ENCODE assay signal across 8 cellular contexts in the genomic region with DNA sequence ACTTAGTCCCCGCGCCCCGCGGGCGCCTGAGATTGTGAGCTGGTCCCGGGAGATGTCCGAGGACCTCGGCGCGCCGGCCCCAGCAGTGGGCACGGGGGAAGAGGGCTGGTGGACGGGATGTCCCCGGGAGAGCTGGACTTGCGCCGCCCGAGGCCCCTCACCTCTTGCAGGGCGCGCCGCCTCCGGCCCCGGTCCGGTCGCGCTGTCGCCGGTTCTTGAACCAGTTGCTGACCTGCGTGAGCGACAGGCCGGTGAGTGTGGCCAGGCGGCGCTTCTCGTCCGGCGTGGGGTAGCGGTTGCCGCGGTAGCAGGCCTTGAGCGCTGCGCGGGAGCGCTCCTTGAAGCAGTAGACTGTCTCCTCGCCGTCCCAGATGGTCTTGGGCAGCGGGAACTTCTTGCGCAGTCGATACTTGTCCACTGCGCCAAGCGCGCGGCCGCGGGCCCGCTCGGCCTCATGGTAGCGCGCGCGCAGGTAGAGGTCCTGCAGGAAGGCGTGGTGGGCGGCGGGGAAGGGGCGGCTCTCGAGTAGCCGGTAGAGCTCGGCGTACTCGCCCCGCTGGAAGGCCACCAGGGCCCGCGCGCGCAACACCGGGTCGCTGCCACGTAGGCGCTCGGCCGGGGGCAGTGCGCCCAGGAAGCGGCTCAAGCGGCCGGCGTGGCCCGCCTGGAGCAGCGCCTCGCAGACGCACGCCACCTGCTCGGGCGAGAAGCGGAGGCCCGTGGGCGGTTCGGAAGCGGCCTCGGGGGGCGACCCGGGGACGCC. TPM values are rescaled to one million over a fixed set of nuclear protein-coding genes. Genes with fewer than 3 reads are reported as not detected.
A peak's percentile ranks its signal among the peaks of the same experiment; 100 is the strongest.
DNase-seq lines count a peak whose midpoint lies in the region; ATAC-seq and TF ChIP-seq lines count a peak whose summit lies in the region.

No MANE protein-coding gene starts in this region.

- H2AFZ ChIP-seq in PC-3 (ENCODE audit: low read length): peak overlapping the region; percentile 72; the same call in 1 of the 2 replicates

- no peak overlapping the region for H3K27ac Mint-ChIP-seq in central memory CD8-positive, alpha-beta T cell (ENCODE audit: low read depth)
- no peak overlapping the region for H3K27ac Mint-ChIP-seq in stimulated activated naive CD8-positive, alpha-beta T cell treated with anti-CD3 and anti-CD28 coated beads, Interleukin-15, Interleukin-2, amounts not matched to agents 100 ng/mL and 50 ng/mL, for 24 hours

- H3K4me1 ChIP-seq in A673 (ENCODE audit: insufficient read depth, low read length, poor library complexity, severe bottlenecking) (peaks cover 22% of the 10 kb centered on the region), PC-3 (ENCODE audit: insufficient read depth, low read length) (peaks cover 29% of the 10 kb centered on the region; the same call in 1 of the 2 replicates)

- H3K4me2 ChIP-seq in PC-3 (ENCODE audit: low read length): peak overlapping the region; percentile 95

- BruUV-seq in A673 (replicated peaks; lab: Mats Ljungman, UMichigan) (no TSS peak), PC-3 (replicated peaks; lab: Mats Ljungman, UMichigan) (no TSS peak)

- no peak; the same call in 1 of the 2 replicates for ATAC-seq in PC-3
- no peak for ATAC-seq in central memory CD8-positive, alpha-beta T cell (replicated peaks; ENCODE audit: extremely low read depth, poor library complexity, severe bottlenecking)
- ATAC-seq in left colon: peak; percentile 1
- ATAC-seq in HG02981 (IDR thresholded peaks at IDR 0.05; ENCODE audit: unreplicated experiment): no peak

- H3K27me3 ChIP-seq in A673 (replicated peaks; ENCODE audit: insufficient read depth, low read depth, low read length, poor library complexity) (no peaks in the 10 kb centered on the region), PC-3 (ENCODE audit: low read length) (no peaks in the 10 kb centered on the region)

- POLR2A ChIA-PET in A673 (lab: Charles Lee; ENCODE audit: low non-redundant PET): interaction anchor here (0.5 to 0.6 kb wide), 2 partner anchors 37 to 51 kb away, joined by 5 read pairs; partner anchors contain the start of gene FBXO46
- POLR2A ChIA-PET in PC-3 (lab: Charles Lee; ENCODE audit: unreplicated experiment): interaction anchor here (0.6 to 0.8 kb wide), 2 partner anchors 51 to 54 kb away, joined by 5 to 7 read pairs; no protein-coding TSS in a partner anchor

- no peaks in the 10 kb centered on the region for H3K9me2 ChIP-seq in PC-3 (replicated peaks; ENCODE audit: low read length)

- TF ChIP-seq CTCF in A673 (conservative IDR thresholded peaks at IDR 0.05; ENCODE audit: low read depth, low read length): no peak
- TF ChIP-seq CTCF in GM12864 (IDR thresholded peaks at IDR 0.05; ENCODE audit: low read depth, low read length, missing control alignments): no peak
- no peak for TF ChIP-seq CTCF in PC-3 (conservative IDR thresholded peaks at IDR 0.05; ENCODE audit: low read depth, low read length)

- H3K4me3 ChIP-seq in A673 (ENCODE audit: low read depth, low read length, poor library complexity, severe bottlenecking): peak overlapping the region; percentile 89
- H3K4me3 ChIP-seq in GM12864 (ENCODE audit: low read depth, low read length): peak overlapping the region; percentile 65
- peak overlapping the region; percentile 97 for H3K4me3 ChIP-seq in PC-3 (ENCODE audit: low read length)

- no peaks in the 10 kb centered on the region for H3K9me3 ChIP-seq in A673 (ENCODE audit: low read depth, low read length, poor library complexity, severe bottlenecking)
- H3K9me3 ChIP-seq in PC-3 (ENCODE audit: low read length): no peaks in the 10 kb centered on the region

- no peaks in the 10 kb centered on the region for H3K36me3 ChIP-seq in A673 (ENCODE audit: insufficient read depth, low read length, poor library complexity, severe bottlenecking)
- H3K36me3 ChIP-seq in PC-3 (ENCODE audit: low read depth, low read length): no peaks in the 10 kb centered on the region

- no peaks in the 10 kb centered on the region for H3F3A ChIP-seq in PC-3 (ENCODE audit: low read length, unreplicated experiment)

- intact Hi-C loops in A673 (cut with micrococcal nuclease; ENCODE audit: unreplicated experiment): no loop called here
- intact Hi-C loops in PC-3 (cut with micrococcal nuclease): no loop called here
- intact Hi-C loops in left colon (cut with DNase I, micrococcal nuclease): loop anchor here in 1 of 2 donors (10.0 kb wide), 1 partner anchor 53 kb away; no protein-coding TSS in a partner anchor

- H3K27ac ChIP-seq in A673 (ENCODE audit: low read depth, low read length, poor library complexity, severe bottlenecking): peak overlapping the region; percentile 98
- 0 out of 2 replicates have a peak overlapping the region, but pooled peaks have one; percentile 69 for H3K27ac ChIP-seq in PC-3 (ENCODE audit: low read length)

- H3K4me1 Mint-ChIP-seq in central memory CD8-positive, alpha-beta T cell: peaks cover 23% of the 10 kb centered on the region
- peaks cover 15% of the 10 kb centered on the region for H3K4me1 Mint-ChIP-seq in stimulated activated naive CD8-positive, alpha-beta T cell treated with anti-CD3 and anti-CD28 coated beads, Interleukin-15, Interleukin-2, amounts not matched to agents 100 ng/mL and 50 ng/mL, for 24 hours (ENCODE audit: low read depth)

- H4K20me1 ChIP-seq in PC-3 (ENCODE audit: low read length): no peaks in the 10 kb centered on the region

- H3K9me3 Mint-ChIP-seq in central memory CD8-positive, alpha-beta T cell: no peaks in the 10 kb centered on the region
- H3K9me3 Mint-ChIP-seq in stimulated activated naive CD8-positive, alpha-beta T cell treated with anti-CD3 and anti-CD28 coated beads, Interleukin-15, Interleukin-2, amounts not matched to agents 100 ng/mL and 50 ng/mL, for 24 hours: no peaks in the 10 kb centered on the region

- no peaks in the 10 kb centered on the region for H3K79me2 ChIP-seq in PC-3 (ENCODE audit: low read length)

- CTCF ChIA-PET in A673 (lab: Charles Lee) (interaction anchor here (3.0 kb wide), 1 partner anchor 31 kb away, joined by 17 read pairs; no protein-coding TSS in a partner anchor), PC-3 (lab: Charles Lee) (interaction anchor here (1.3 kb wide), 1 partner anchor 11 kb away, joined by 4 read pairs; no protein-coding TSS in a partner anchor)

- peaks cover 30% of the 10 kb centered on the region for H3K36me3 Mint-ChIP-seq in central memory CD8-positive, alpha-beta T cell (ENCODE audit: insufficient read depth)
- no peaks in the 10 kb centered on the region for H3K36me3 Mint-ChIP-seq in stimulated activated naive CD8-positive, alpha-beta T cell treated with anti-CD3 and anti-CD28 coated beads, Interleukin-15, Interleukin-2, amounts not matched to agents 100 ng/mL and 50 ng/mL, for 24 hours (ENCODE audit: low read depth)

- H3K9ac ChIP-seq in PC-3 (ENCODE audit: low read length): peak overlapping the region; percentile 74

- DNase-seq in A673 (ENCODE audit: low spot score) (peak; percentile 69), GM12864 (ENCODE audit: low read depth) (no peak), PC-3 (peak; percentile 37), left colon (peak; percentile 70 to 76), AML-193 (lab: John Stamatoyannopoulos, UW) (no peak)
- no peak for DNase-seq in central memory CD8-positive, alpha-beta T cell (ENCODE audit: low spot score in 2 of 2)

- H3K4me3 Mint-ChIP-seq in central memory CD8-positive, alpha-beta T cell: peak overlapping the region; percentile 86
- H3K4me3 Mint-ChIP-seq in stimulated activated naive CD8-positive, alpha-beta T cell treated with anti-CD3 and anti-CD28 coated beads, Interleukin-15, Interleukin-2, amounts not matched to agents 100 ng/mL and 50 ng/mL, for 24 hours: peak overlapping the region; percentile 54

- peaks cover 8% of the 10 kb centered on the region for H3K27me3 Mint-ChIP-seq in central memory CD8-positive, alpha-beta T cell
- peaks cover 12% of the 10 kb centered on the region for H3K27me3 Mint-ChIP-seq in stimulated activated naive CD8-positive, alpha-beta T cell treated with anti-CD3 and anti-CD28 coated beads, Interleukin-15, Interleukin-2, amounts not matched to agents 100 ng/mL and 50 ng/mL, for 24 hours

RNA-seq across cellular contexts. Expression of gene SIX5, which starts 1.0 kb away (rescaled TPM):
- total RNA-seq in A673 (2021) (23.6 and 26.7 TPM in 2 replicates), PC-3 (2014; rRNA removed) (9.3 and 13.6 TPM in 2 replicates), left colon (10 to 100 TPM in 1 of 2 donors, 1 to 10 TPM in 1; 9.2 to 12.6 TPM)

RNA-seq across cellular contexts. Expression of gene DMPK, which starts 14.2 kb away (rescaled TPM):
- total RNA-seq in A673 (2021) (79.9 and 82.0 TPM in 2 replicates), PC-3 (2014; rRNA removed) (18.3 and 18.9 TPM in 2 replicates), left colon (10 to 100 TPM; 28.4 to 38.2 TPM)

RNA-seq across cellular contexts. Expression of gene DMWD, which starts 24.6 kb away (rescaled TPM):
- total RNA-seq in A673 (2021): 79.2 and 86.7 TPM in 2 replicates
- total RNA-seq in PC-3 (2014; rRNA removed): 34.9 and 50.3 TPM in 2 replicates
- total RNA-seq in left colon: 10 to 100 TPM; 29.7 to 38.7 TPM

RNA-seq across cellular contexts. Expression of gene MEIOSIN, which starts 34.8 kb away (rescaled TPM):
- total RNA-seq in A673 (2021) (not detected in 2 replicates), PC-3 (2014; rRNA removed) (not detected in 2 replicates), left colon (not detected)

RNA-seq across cellular contexts. Expression of gene FBXO46, which starts 37.4 kb away (rescaled TPM):
- total RNA-seq in A673 (2021) (18.8 and 24.3 TPM in 2 replicates), PC-3 (2014; rRNA removed) (12.8 and 16.1 TPM in 2 replicates), left colon (10 to 100 TPM; 27.3 to 28.0 TPM)

Comparison
In these comparisons a context has a peak if more than half of its experiments do, and no peak if none do; other contexts are left out.
1. DNase-seq: peak in A673 (single experiment), PC-3 (single experiment) and left colon (2 of 2); none in GM12864 (single experiment), central memory CD8-positive, alpha-beta T cell (0 of 2) and AML-193 (0 of 2).
2. Peak in every context shown above with its lines, with median percentiles within 50 percentile points of each other: H3K4me3 ChIP-seq.